ENCODE assay signal across 1 cellular context in the genomic region with DNA sequence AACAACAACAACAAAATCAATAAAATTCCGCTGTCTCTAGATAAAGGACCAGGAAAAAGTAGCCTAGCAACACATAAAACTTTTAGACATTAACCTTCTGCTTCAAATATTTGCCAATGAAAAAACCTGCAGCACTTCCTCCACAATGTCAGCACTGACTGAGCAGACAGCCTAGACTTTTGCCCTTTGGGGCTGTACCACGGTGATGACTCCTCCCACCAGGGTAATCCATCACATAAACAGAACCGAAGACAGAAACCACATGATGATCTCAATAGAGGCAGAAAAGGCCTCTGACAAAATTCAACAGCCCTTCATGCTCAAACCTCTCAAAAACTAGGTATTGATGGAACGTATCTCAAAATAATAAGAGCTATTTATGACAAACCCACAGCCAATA.
TF ChIP-seq lines count a peak whose summit lies in the region.

No MANE protein-coding gene starts in this region.

TF ChIP-seq in H1, 55 proteins besides CTCF, POLR2A, EP300 and RAD21 (continued from another document):
- TF ChIP-seq, protein P1, sequence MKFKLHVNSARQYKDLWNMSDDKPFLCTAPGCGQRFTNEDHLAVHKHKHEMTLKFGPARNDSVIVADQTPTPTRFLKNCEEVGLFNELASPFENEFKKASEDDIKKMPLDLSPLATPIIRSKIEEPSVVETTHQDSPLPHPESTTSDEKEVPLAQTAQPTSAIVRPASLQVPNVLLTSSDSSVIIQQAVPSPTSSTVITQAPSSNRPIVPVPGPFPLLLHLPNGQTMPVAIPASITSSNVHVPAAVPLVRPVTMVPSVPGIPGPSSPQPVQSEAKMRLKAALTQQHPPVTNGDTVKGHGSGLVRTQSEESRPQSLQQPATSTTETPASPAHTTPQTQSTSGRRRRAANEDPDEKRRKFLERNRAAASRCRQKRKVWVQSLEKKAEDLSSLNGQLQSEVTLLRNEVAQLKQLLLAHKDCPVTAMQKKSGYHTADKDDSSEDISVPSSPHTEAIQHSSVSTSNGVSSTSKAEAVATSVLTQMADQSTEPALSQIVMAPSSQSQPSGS (IDR thresholded peaks at IDR 0.05; ENCODE audit: low read length) = no peak
- TF ChIP-seq TAF7 (optimal IDR thresholded peaks at IDR 0.05; ENCODE audit: borderline replicate concordance, low read depth, low read length) = no peak
- TF ChIP-seq CBX8 (IDR thresholded peaks at IDR 0.05; ENCODE audit: borderline replicate concordance, low read depth, low read length) = no peak
- TF ChIP-seq TCF12 (IDR thresholded peaks at IDR 0.05; ENCODE audit: low read depth, low read length) = no peak
- TF ChIP-seq MAFK (IDR thresholded peaks at IDR 0.05; ENCODE audit: low read depth, low read length) = no peak
- no peak for TF ChIP-seq CEBPB (IDR thresholded peaks at IDR 0.05; ENCODE audit: low read depth, low read length)
- TF ChIP-seq RBBP5 (IDR thresholded peaks at IDR 0.05; ENCODE audit: borderline replicate concordance, low read depth, low read length) = no peak
- no peak for TF ChIP-seq BRCA1 (IDR thresholded peaks at IDR 0.05; ENCODE audit: low read depth, low read length)
- TF ChIP-seq PHF8 (conservative IDR thresholded peaks at IDR 0.05; ENCODE audit: low read depth, low read length) = no peak
- TF ChIP-seq, protein P2, sequence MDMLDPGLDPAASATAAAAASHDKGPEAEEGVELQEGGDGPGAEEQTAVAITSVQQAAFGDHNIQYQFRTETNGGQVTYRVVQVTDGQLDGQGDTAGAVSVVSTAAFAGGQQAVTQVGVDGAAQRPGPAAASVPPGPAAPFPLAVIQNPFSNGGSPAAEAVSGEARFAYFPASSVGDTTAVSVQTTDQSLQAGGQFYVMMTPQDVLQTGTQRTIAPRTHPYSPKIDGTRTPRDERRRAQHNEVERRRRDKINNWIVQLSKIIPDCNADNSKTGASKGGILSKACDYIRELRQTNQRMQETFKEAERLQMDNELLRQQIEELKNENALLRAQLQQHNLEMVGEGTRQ (IDR thresholded peaks at IDR 0.05; ENCODE audit: low read length) = no peak
- TF ChIP-seq TEAD4 (IDR thresholded peaks at IDR 0.05; ENCODE audit: low read depth, low read length) = no peak
- no peak for TF ChIP-seq NANOG (IDR thresholded peaks at IDR 0.05; ENCODE audit: insufficient read depth, low read depth, low read length, poor library complexity, severe bottlenecking)
- TF ChIP-seq RXRA (IDR thresholded peaks at IDR 0.05; ENCODE audit: insufficient read depth, low read depth, low read length) = no peak
